ENCODE assay signal across 8 cellular contexts in genomic region chr1:52032785-52033131, GRCh38. TPM values are rescaled to one million over a fixed set of nuclear protein-coding genes. Genes with fewer than 3 reads are reported as not detected.
DNase-seq lines count a peak whose midpoint lies in the region; ATAC-seq and TF ChIP-seq lines count a peak whose summit lies in the region.

No MANE protein-coding gene starts in this region.

- peak; percentile 42 for DNase-seq in SIG-M5 treated with dmso at 0.1 percent for 504 hours (lab: John Stamatoyannopoulos, UW; ENCODE audit: unreplicated experiment)
- no peak for DNase-seq in SIG-M5 (lab: John Stamatoyannopoulos, UW)
- peak; percentile 77 for DNase-seq in RKO (ENCODE audit: low spot score)
- peak; percentile 64 for DNase-seq in choroid plexus epithelial cell (ENCODE audit: low read depth)
- peak; percentile 51 for DNase-seq in left lobe of liver (ENCODE audit: low spot score)

- peak overlapping the region; percentile 93 for H3K4me3 Mint-ChIP-seq in stimulated activated memory B cell treated with anti-CD40 and anti-IgM and Interleukin-4, amounts not matched to agents 10 μg/mL and 1 μg/mL and 100 μg/mL, for 72 hours

- no peak for TF ChIP-seq CTCF in choroid plexus epithelial cell (conservative IDR thresholded peaks at IDR 0.05; ENCODE audit: low read depth, low read length)

- peak overlapping the region; percentile 98 for H3K27ac Mint-ChIP-seq in stimulated activated memory B cell treated with anti-CD40 and anti-IgM and Interleukin-4, amounts not matched to agents 10 μg/mL and 1 μg/mL and 100 μg/mL, for 72 hours

- no peaks in the 10 kb centered on the region for H3K9me3 Mint-ChIP-seq in stimulated activated memory B cell treated with anti-CD40 and anti-IgM and Interleukin-4, amounts not matched to agents 10 μg/mL and 1 μg/mL and 100 μg/mL, for 72 hours

- ATAC-seq in HG02642 (IDR thresholded peaks at IDR 0.05; ENCODE audit: poor library complexity, unreplicated experiment): peak; percentile 35
- ATAC-seq in left lobe of liver: peak; percentile 62
- ATAC-seq in stimulated activated memory B cell treated with anti-CD40 and anti-IgM and Interleukin-4, amounts not matched to agents 10 μg/mL and 1 μg/mL and 100 μg/mL, for 72 hours: peak; percentile 50
- ATAC-seq in HG03521 (IDR thresholded peaks at IDR 0.05; ENCODE audit: unreplicated experiment): no peak

- peak overlapping the region; percentile 97 for H3K4me3 ChIP-seq in choroid plexus epithelial cell (ENCODE audit: low read depth, low read length)

- peaks cover 38% of the 10 kb centered on the region for H3K4me1 Mint-ChIP-seq in stimulated activated memory B cell treated with anti-CD40 and anti-IgM and Interleukin-4, amounts not matched to agents 10 μg/mL and 1 μg/mL and 100 μg/mL, for 72 hours

- peaks cover 26% of the 10 kb centered on the region for H3K36me3 Mint-ChIP-seq in stimulated activated memory B cell treated with anti-CD40 and anti-IgM and Interleukin-4, amounts not matched to agents 10 μg/mL and 1 μg/mL and 100 μg/mL, for 72 hours

- H3K27me3 Mint-ChIP-seq in stimulated activated memory B cell treated with anti-CD40 and anti-IgM and Interleukin-4, amounts not matched to agents 10 μg/mL and 1 μg/mL and 100 μg/mL, for 72 hours: no peaks in the 10 kb centered on the region

RNA-seq across cellular contexts. Expression of gene KTI12, which starts 0.9 kb away (rescaled TPM):
- total RNA-seq in left lobe of liver: 3.2 TPM

RNA-seq across cellular contexts. Expression of gene TXNDC12, which starts 22.2 kb away (rescaled TPM):
- 25.0 TPM for total RNA-seq in left lobe of liver

RNA-seq across cellular contexts. Expression of gene BTF3L4, which starts 23.3 kb away (rescaled TPM):
- 13.5 TPM for total RNA-seq in left lobe of liver

RNA-seq across cellular contexts. Expression of gene RAB3B, which starts 42.3 kb away (rescaled TPM):
- 0.15 TPM for total RNA-seq in left lobe of liver
